20 cellular contexts compared by ENCODE assay signal in the genomic region with DNA sequence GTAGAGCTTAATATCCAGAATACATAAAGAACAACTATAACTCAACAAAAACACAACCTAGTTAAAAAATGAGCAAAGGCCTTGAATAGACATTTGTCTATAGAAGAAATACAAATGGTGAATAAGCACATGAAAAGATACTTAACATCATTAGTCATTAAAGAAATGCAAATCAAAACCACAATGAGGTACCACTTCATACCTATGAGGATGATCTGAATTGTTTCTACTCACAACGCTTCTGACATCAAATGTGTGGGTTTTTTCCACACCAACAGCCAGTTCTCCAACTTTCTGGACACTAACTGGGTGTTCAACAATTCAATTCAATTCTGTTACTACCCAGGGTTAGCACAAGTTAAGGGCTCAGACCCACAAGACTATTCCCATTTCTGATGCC. TPM values are rescaled to one million over a fixed set of nuclear protein-coding genes. Genes with fewer than 3 reads are reported as not detected.
A peak's percentile ranks its signal among the peaks of the same experiment; 100 is the strongest.
DNase-seq lines count a peak whose midpoint lies in the region; ATAC-seq, FAIRE-seq and TF ChIP-seq lines count a peak whose summit lies in the region.
"Had no signal": no experiment of that assay in that cellular context is flagged by ENCODE, and none has a peak within 500 bp of the region (broad histone marks: within the 10 kb centered on the region; RNA-seq: fewer than 3 reads in every experiment).

No MANE protein-coding gene starts in this region.

- peak overlapping the region; percentile 68 for H3K27ac Mint-ChIP-seq in astrocyte (ENCODE audit: unreplicated experiment)

- no peak for ATAC-seq in HG03135 (IDR thresholded peaks at IDR 0.05; ENCODE audit: unreplicated experiment)
- ATAC-seq in stimulated activated naive CD8-positive, alpha-beta T cell treated with anti-CD3 and anti-CD28 coated beads, Interleukin-15, Interleukin-2, amounts not matched to agents 100 U/mL and 50 U/mL, for 24 hours, result no peak
- ATAC-seq: K562 had no signal

- peak; percentile 77 for FAIRE-seq in astrocyte (lab: Jason Lieb, UNC)
- FAIRE-seq: GM19239, K562 had no signal

- no peak overlapping the region for H3K27ac ChIP-seq in astrocyte (ENCODE audit: low read depth, low read length)
- H3K27ac ChIP-seq: C4-2B, PC-9, SJCRH30 had no signal

- no peaks in the 10 kb centered on the region for H3K4me1 ChIP-seq in astrocyte (ENCODE audit: insufficient read depth, low read length)
- H3K4me1 ChIP-seq: SJCRH30 had no signal

- DNase-seq in AG10803 (ENCODE audit: low read depth), result peak; percentile 1
- DNase-seq in ELR (ENCODE audit: low read depth), result peak; percentile 46
- DNase-seq in astrocyte (ENCODE audit: low read depth), result peak; percentile 77
- DNase-seq in iris pigment epithelial cell (ENCODE audit: low read depth), result peak; percentile 36
- DNase-seq in stimulated activated naive CD8-positive, alpha-beta T cell treated with anti-CD3 and anti-CD28 coated beads, Interleukin-15, Interleukin-2, amounts not matched to agents 100 U/mL and 50 U/mL, for 24 hours, result no peak
- no peak for DNase-seq in KG1 (lab: John Stamatoyannopoulos, UW)
- DNase-seq: DMS 273 treated with DMSO at 0.1 percent for 48 hours, H9, NCI-H1048, NCI-H146, NCI-H2227 treated with DMSO at 0.1 percent for 48 hours, NCI-H524, PC-9, SJCRH30 had no signal

- TF ChIP-seq CTCF in AG10803 (conservative IDR thresholded peaks at IDR 0.05; ENCODE audit: low read length), result no peak
- TF ChIP-seq CTCF in astrocyte (IDR thresholded peaks at IDR 0.05; ENCODE audit: insufficient read depth, low read depth, low read length), result no peak

- H3K79me2 ChIP-seq in astrocyte (ENCODE audit: insufficient read depth, low read length), result peaks cover 13% of the 10 kb centered on the region

- H3K4me1 Mint-ChIP-seq in astrocyte (ENCODE audit: low read depth, unreplicated experiment), result peaks cover 8% of the 10 kb centered on the region

- H3K4me3 ChIP-seq in AG10803 (ENCODE audit: low read length) (no peak overlapping the region), astrocyte (ENCODE audit: insufficient read depth, low read depth, low read length) (no peak overlapping the region)
- H3K4me3 ChIP-seq: K562, PC-9, SJCRH30 had no signal

- H3K27me3 Mint-ChIP-seq in astrocyte (ENCODE audit: low read depth, unreplicated experiment), result no peaks in the 10 kb centered on the region

- peaks cover 3% of the 10 kb centered on the region for H3K36me3 ChIP-seq in astrocyte (ENCODE audit: insufficient read depth, low read length)

- peaks cover 8% of the 10 kb centered on the region for H4K20me1 ChIP-seq in astrocyte (ENCODE audit: insufficient read depth, low read length)

- H3K27me3 ChIP-seq in astrocyte (ENCODE audit: insufficient read depth, low read length), result no peaks in the 10 kb centered on the region
- H3K27me3 ChIP-seq: SJCRH30 had no signal

- H3K4me2 ChIP-seq in astrocyte (ENCODE audit: low read length), result peak overlapping the region; percentile 13
- H3K4me2 ChIP-seq: PC-9 had no signal

- H3K9me3 ChIP-seq in astrocyte (ENCODE audit: insufficient read depth, low read depth, low read length), result no peaks in the 10 kb centered on the region
- H3K9me3 ChIP-seq: SJCRH30 had no signal

- no peak overlapping the region for H2AFZ ChIP-seq in astrocyte (ENCODE audit: low read depth, low read length)
- H2AFZ ChIP-seq: PC-9 had no signal

- no peak overlapping the region for H3K4me3 Mint-ChIP-seq in astrocyte (ENCODE audit: unreplicated experiment)
- H3K4me3 Mint-ChIP-seq: H9 had no signal

- H3K9ac ChIP-seq in astrocyte (ENCODE audit: low read length), result no peak overlapping the region

- H3K36me3 Mint-ChIP-seq in astrocyte (ENCODE audit: low read depth, unreplicated experiment), result peaks cover 4% of the 10 kb centered on the region

- H3K9me3 Mint-ChIP-seq in astrocyte (ENCODE audit: unreplicated experiment), result no peaks in the 10 kb centered on the region
- H3K9me3 Mint-ChIP-seq: H9 had no signal

RNA-seq across cellular contexts. Expression of gene SREK1IP1, which starts 22.0 kb away (rescaled TPM):
- 26.2 and 27.3 TPM in 2 replicates for total RNA-seq in astrocyte

RNA-seq across cellular contexts. Expression of gene CWC27, which starts 22.3 kb away (rescaled TPM):
- total RNA-seq in astrocyte, result 23.2 and 25.7 TPM in 2 replicates

RNA-seq across cellular contexts. Expression of gene SHISAL2B, which starts 56.1 kb away (rescaled TPM):
- not detected in 2 replicates for total RNA-seq in astrocyte
- total RNA-seq: A673, Daoy, K562, PC-9, SJCRH30 had no signal

Comparison
In these comparisons a context has a peak if more than half of its experiments do, and no peak if none do; other contexts are left out.
1. DNase-seq: peak in AG10803 (single experiment), ELR (single experiment), astrocyte (single experiment) and iris pigment epithelial cell (single experiment); none in stimulated activated naive CD8-positive, alpha-beta T cell treated with anti-CD3 and anti-CD28 coated beads, Interleukin-15, Interleukin-2, amounts not matched to agents 100 U/mL and 50 U/mL, for 24 hours (single experiment) and KG1 (single experiment).